Comparison of ENCODE assay signal across 8 cellular contexts in the genomic region with DNA sequence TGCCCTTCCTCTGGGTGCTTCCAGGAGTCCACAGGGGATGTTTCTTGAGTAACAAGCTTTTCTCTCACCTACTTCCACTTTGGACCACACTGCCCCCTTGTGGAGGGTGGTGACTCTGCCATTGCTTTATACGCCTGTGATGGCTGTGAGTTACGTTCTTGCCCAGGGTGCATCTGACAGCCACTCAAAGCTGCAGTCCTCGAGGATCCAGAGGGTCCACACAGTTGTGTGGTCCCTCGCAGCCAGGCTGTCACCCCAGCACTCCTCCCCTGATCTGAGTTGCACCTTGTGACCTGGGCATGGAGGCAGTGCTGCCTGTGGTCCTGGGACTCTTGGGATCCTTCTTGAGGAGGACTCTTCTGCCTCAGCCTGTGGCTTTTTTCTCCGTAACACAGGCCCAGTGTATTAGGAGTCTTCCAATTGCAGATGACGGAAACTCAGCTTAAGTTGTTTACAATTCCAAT.
DNase-seq lines count a peak whose midpoint lies in the region; ATAC-seq, FAIRE-seq and TF ChIP-seq lines count a peak whose summit lies in the region.

No MANE protein-coding gene starts in this region.

- no peak overlapping the region for H3K27ac Mint-ChIP-seq in nephron

- 0 out of 2 replicates have a peak, but pooled peaks cover 5% of the 10 kb centered on the region for H3K27me3 ChIP-seq in OCI-LY1 (ENCODE audit: insufficient read depth, low read length)

- H3K9me3 Mint-ChIP-seq in nephron, result no peaks in the 10 kb centered on the region

- ATAC-seq in GM21423 (IDR thresholded peaks at IDR 0.05; ENCODE audit: unreplicated experiment), result peak; percentile 87

- peak; percentile 91 for TF ChIP-seq CTCF in D721Med (IDR thresholded peaks at IDR 0.05; ENCODE audit: insufficient read depth, missing control alignments)
- TF ChIP-seq CTCF in OCI-LY1 (IDR thresholded peaks at IDR 0.05; ENCODE audit: low read length), result peak; percentile 97
- TF ChIP-seq CTCF in nephron (IDR thresholded peaks at IDR 0.05; ENCODE audit: unreplicated experiment in 3 of 3), result peak; percentile 71 to 76 (median 73)

- H3K36me3 ChIP-seq in OCI-LY1 (ENCODE audit: insufficient read depth, low read length), result no peaks in the 10 kb centered on the region

- no peak overlapping the region for H3K27ac ChIP-seq in OCI-LY1 (ENCODE audit: low read depth, low read length, poor library complexity, severe bottlenecking)

- no peaks in the 10 kb centered on the region for H3K4me1 ChIP-seq in OCI-LY1 (ENCODE audit: insufficient read depth, low read length, severe bottlenecking)

- no peak for TF ChIP-seq POLR2A in erythroblast (IDR thresholded peaks at IDR 0.05; ENCODE audit: low read length)

- no peak overlapping the region for H2AFZ ChIP-seq in OCI-LY1 (ENCODE audit: low read length)

- H3K9me2 ChIP-seq in OCI-LY1 (ENCODE audit: low read depth, low read length), result no peaks in the 10 kb centered on the region

- no peaks in the 10 kb centered on the region for H4K20me1 ChIP-seq in OCI-LY1 (ENCODE audit: insufficient read depth, low read length)

- H3K4me3 ChIP-seq in OCI-LY1 (ENCODE audit: low read depth, low read length, poor library complexity, severe bottlenecking), result no peak overlapping the region

- H3K79me2 ChIP-seq in OCI-LY1 (ENCODE audit: insufficient read depth, low read length), result no peaks in the 10 kb centered on the region

- no peak overlapping the region for H3K4me2 ChIP-seq in OCI-LY1 (ENCODE audit: low read length)

- FAIRE-seq in D721Med (lab: Jason Lieb, UNC), result no peak

- H3K36me3 Mint-ChIP-seq in nephron (ENCODE audit: low read depth), result no peaks in the 10 kb centered on the region

- no peaks in the 10 kb centered on the region for H3K9me3 ChIP-seq in OCI-LY1 (ENCODE audit: low read length)

- H3K4me3 Mint-ChIP-seq in nephron, result no peak overlapping the region

- H3K4me1 Mint-ChIP-seq in nephron, result no peaks in the 10 kb centered on the region

- H3F3A ChIP-seq in OCI-LY1 (ENCODE audit: insufficient read depth, low read length), result no peaks in the 10 kb centered on the region

- peaks cover 23% of the 10 kb centered on the region for H3K27me3 Mint-ChIP-seq in nephron (ENCODE audit: low read depth)

- no peak overlapping the region for H3K9ac ChIP-seq in OCI-LY1 (ENCODE audit: low read length)

- DNase-seq in D721Med (ENCODE audit: insufficient read length, low spot score), result peak; percentile 57
- peak; percentile 77 for DNase-seq in HuH-7 (ENCODE audit: low spot score)
- DNase-seq in activated CD8-positive, alpha-beta memory T cell treated with anti-CD3 and anti-CD28 coated beads, Interleukin-2, amount 50 U/mL, for 4 hours, result peak; percentile 84
- DNase-seq in erythroblast (lab: John Stamatoyannopoulos, UW), result peak; percentile 79 to 89
- peak; percentile 64 to 86 (median 74) for DNase-seq in stimulated activated naive CD4-positive, alpha-beta T cell (lab: John Stamatoyannopoulos, UW)
